2 cellular contexts compared by ENCODE assay signal in the genomic region with DNA sequence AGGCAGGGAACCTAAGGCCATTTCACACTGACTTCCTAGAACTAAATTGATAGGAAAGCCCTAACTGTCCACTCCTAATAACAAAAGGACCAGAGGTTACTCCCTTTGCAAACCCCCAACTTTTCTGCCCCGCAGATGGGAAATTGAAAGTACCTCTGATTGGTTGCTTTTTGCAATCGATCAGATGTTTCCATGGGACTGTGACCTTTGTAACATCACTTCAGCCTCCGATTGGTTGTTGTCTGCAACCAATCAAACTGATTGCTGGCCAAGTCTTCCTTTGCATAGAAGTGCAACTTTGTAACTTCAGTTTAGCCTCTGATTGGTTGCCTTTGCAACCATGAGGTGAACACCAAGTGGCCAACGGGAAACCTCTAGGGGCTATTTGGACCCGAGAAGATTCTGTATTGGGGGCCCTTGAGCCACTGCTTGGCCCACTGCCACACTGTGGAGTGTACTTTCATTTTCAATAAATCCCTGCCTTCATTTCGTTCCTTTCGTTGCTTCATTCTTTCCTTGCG.
TF ChIP-seq lines count a peak whose summit lies in the region.

No MANE protein-coding gene starts in this region.

TF ChIP-seq in HCT116, 20 proteins besides CTCF, POLR2A, EP300 and RAD21:
- TF ChIP-seq, protein P1, sequence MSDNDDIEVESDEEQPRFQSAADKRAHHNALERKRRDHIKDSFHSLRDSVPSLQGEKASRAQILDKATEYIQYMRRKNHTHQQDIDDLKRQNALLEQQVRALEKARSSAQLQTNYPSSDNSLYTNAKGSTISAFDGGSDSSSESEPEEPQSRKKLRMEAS (IDR thresholded peaks at IDR 0.05): no peak
- TF ChIP-seq POLR2AphosphoS5 (IDR thresholded peaks at IDR 0.05; ENCODE audit: low read depth, low read length): peak; percentile 65

TF ChIP-seq in HepG2, 621 proteins besides CTCF, POLR2A, EP300 and RAD21 (continues in another document):
- TF ChIP-seq ZC3H13 (CRISPR knock-in tag; IDR thresholded peaks at IDR 0.05) (no peak), NFE2L1 (CRISPR knock-in tag; IDR thresholded peaks at IDR 0.05; ENCODE audit: borderline replicate concordance) (no peak), NR2F6 (IDR thresholded peaks at IDR 0.05) (peak; percentile 64), NR2F6 (CRISPR knock-in tag; IDR thresholded peaks at IDR 0.05) (peak; percentile 54; the same call in 1 of the 2 replicates), ZNF605 (CRISPR knock-in tag; IDR thresholded peaks at IDR 0.05) (peak; percentile 45; the same call in 1 of the 2 replicates), SOX6 (IDR thresholded peaks at IDR 0.05) (no peak), SOX6 (CRISPR knock-in tag; IDR thresholded peaks at IDR 0.05) (peak; percentile 9; the same call in 1 of the 2 replicates), RXRB (CRISPR knock-in tag; IDR thresholded peaks at IDR 0.05; ENCODE audit: borderline replicate concordance) (peak; percentile 40; the same call in 1 of the 2 replicates), ZBTB3 (CRISPR knock-in tag; IDR thresholded peaks at IDR 0.05; ENCODE audit: borderline replicate concordance, low read depth) (0 out of 2 replicates have a peak, but pooled peaks have one; percentile 42), NFIC (IDR thresholded peaks at IDR 0.05; ENCODE audit: low read length) (0 out of 2 replicates have a peak, but pooled peaks have one; percentile 44), DMAP1 (CRISPR knock-in tag; IDR thresholded peaks at IDR 0.05) (0 out of 2 replicates have a peak, but pooled peaks have one; percentile 5), RFX3 (CRISPR knock-in tag; IDR thresholded peaks at IDR 0.05) (peak; percentile 77), ZSCAN25 (CRISPR knock-in tag; IDR thresholded peaks at IDR 0.05) (no peak; the same call in 1 of the 2 replicates), ZNF772 (CRISPR knock-in tag; IDR thresholded peaks at IDR 0.05) (0 out of 2 replicates have a peak, but pooled peaks have one; percentile 55), NFE2L2 (IDR thresholded peaks at IDR 0.05; ENCODE audit: low read length) (no peak), FOXK1 (CRISPR knock-in tag; IDR thresholded peaks at IDR 0.05; ENCODE audit: borderline replicate concordance, low read depth) (peak; percentile 65; the same call in 1 of the 2 replicates), SOX5 (CRISPR knock-in tag; IDR thresholded peaks at IDR 0.05; ENCODE audit: borderline replicate concordance) (0 out of 2 replicates have a peak, but pooled peaks have one; percentile 11), PHF21A (CRISPR knock-in tag; IDR thresholded peaks at IDR 0.05) (peak; percentile 96), SAP130 (CRISPR knock-in tag; IDR thresholded peaks at IDR 0.05; ENCODE audit: low read depth) (peak; percentile 79), HNF4A (CRISPR knock-in tag; IDR thresholded peaks at IDR 0.05) (peak; percentile 74), ZFP1 (CRISPR knock-in tag; IDR thresholded peaks at IDR 0.05) (0 out of 2 replicates have a peak, but pooled peaks have one; percentile 6), HNF4G (IDR thresholded peaks at IDR 0.05; ENCODE audit: borderline replicate concordance, low read depth, low read length) (peak; percentile 87), HNF4G (CRISPR knock-in tag; IDR thresholded peaks at IDR 0.05; ENCODE audit: borderline replicate concordance, low read depth) (peak; percentile 67; the same call in 1 of the 2 replicates), TAF1 (CRISPR knock-in tag; IDR thresholded peaks at IDR 0.05) (peak; percentile 46; the same call in 1 of the 2 replicates), ATRX (CRISPR knock-in tag; IDR thresholded peaks at IDR 0.05; ENCODE audit: borderline replicate concordance) (no peak), MAZ (IDR thresholded peaks at IDR 0.05; ENCODE audit: borderline replicate concordance, low read depth, low read length) (no peak), MAZ (CRISPR knock-in tag; IDR thresholded peaks at IDR 0.05; ENCODE audit: low read depth) (peak; percentile 44; the same call in 1 of the 2 replicates), POLR2AphosphoS5 (IDR thresholded peaks at IDR 0.05; ENCODE audit: low read depth, low read length) (peak; percentile 80), SP2 (CRISPR knock-in tag; IDR thresholded peaks at IDR 0.05) (peak; percentile 55; the same call in 1 of the 2 replicates), ZMYM4 (CRISPR knock-in tag; IDR thresholded peaks at IDR 0.05) (peak; percentile 49; the same call in 1 of the 2 replicates), ZFY (CRISPR knock-in tag; IDR thresholded peaks at IDR 0.05) (peak; percentile 28; the same call in 1 of the 2 replicates), NCOR1 (IDR thresholded peaks at IDR 0.05; ENCODE audit: borderline replicate concordance, low read length) (peak; percentile 76; the same call in 1 of the 2 replicates), NCOA1 (CRISPR knock-in tag; IDR thresholded peaks at IDR 0.05) (no peak)
- TF ChIP-seq, protein P2, sequence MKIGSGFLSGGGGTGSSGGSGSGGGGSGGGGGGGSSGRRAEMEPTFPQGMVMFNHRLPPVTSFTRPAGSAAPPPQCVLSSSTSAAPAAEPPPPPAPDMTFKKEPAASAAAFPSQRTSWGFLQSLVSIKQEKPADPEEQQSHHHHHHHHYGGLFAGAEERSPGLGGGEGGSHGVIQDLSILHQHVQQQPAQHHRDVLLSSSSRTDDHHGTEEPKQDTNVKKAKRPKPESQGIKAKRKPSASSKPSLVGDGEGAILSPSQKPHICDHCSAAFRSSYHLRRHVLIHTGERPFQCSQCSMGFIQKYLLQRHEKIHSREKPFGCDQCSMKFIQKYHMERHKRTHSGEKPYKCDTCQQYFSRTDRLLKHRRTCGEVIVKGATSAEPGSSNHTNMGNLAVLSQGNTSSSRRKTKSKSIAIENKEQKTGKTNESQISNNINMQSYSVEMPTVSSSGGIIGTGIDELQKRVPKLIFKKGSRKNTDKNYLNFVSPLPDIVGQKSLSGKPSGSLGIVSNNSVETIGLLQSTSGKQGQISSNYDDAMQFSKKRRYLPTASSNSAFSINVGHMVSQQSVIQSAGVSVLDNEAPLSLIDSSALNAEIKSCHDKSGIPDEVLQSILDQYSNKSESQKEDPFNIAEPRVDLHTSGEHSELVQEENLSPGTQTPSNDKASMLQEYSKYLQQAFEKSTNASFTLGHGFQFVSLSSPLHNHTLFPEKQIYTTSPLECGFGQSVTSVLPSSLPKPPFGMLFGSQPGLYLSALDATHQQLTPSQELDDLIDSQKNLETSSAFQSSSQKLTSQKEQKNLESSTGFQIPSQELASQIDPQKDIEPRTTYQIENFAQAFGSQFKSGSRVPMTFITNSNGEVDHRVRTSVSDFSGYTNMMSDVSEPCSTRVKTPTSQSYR (CRISPR knock-in tag; IDR thresholded peaks at IDR 0.05; ENCODE audit: borderline replicate concordance): peak; percentile 36; the same call in 1 of the 2 replicates
- TF ChIP-seq, protein P3, sequence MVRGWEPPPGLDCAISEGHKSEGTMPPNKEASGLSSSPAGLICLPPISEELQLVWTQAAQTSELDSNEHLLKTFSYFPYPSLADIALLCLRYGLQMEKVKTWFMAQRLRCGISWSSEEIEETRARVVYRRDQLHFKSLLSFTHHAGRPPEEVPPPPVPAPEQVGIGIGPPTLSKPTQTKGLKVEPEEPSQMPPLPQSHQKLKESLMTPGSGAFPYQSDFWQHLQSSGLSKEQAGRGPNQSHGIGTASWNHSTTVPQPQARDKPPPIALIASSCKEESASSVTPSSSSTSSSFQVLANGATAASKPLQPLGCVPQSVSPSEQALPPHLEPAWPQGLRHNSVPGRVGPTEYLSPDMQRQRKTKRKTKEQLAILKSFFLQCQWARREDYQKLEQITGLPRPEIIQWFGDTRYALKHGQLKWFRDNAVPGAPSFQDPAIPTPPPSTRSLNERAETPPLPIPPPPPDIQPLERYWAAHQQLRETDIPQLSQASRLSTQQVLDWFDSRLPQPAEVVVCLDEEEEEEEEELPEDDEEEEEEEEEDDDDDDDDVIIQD (CRISPR knock-in tag; IDR thresholded peaks at IDR 0.05; ENCODE audit: low read depth): 0 out of 2 replicates have a peak, but pooled peaks have one; percentile 30
- TF ChIP-seq, protein P4, sequence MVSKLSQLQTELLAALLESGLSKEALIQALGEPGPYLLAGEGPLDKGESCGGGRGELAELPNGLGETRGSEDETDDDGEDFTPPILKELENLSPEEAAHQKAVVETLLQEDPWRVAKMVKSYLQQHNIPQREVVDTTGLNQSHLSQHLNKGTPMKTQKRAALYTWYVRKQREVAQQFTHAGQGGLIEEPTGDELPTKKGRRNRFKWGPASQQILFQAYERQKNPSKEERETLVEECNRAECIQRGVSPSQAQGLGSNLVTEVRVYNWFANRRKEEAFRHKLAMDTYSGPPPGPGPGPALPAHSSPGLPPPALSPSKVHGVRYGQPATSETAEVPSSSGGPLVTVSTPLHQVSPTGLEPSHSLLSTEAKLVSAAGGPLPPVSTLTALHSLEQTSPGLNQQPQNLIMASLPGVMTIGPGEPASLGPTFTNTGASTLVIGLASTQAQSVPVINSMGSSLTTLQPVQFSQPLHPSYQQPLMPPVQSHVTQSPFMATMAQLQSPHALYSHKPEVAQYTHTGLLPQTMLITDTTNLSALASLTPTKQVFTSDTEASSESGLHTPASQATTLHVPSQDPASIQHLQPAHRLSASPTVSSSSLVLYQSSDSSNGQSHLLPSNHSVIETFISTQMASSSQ (IDR thresholded peaks at IDR 0.05; ENCODE audit: low read depth): no peak
- TF ChIP-seq, protein P4 (CRISPR knock-in tag; IDR thresholded peaks at IDR 0.05; ENCODE audit: borderline replicate concordance): no peak; the same call in 1 of the 2 replicates
- TF ChIP-seq, protein P5, sequence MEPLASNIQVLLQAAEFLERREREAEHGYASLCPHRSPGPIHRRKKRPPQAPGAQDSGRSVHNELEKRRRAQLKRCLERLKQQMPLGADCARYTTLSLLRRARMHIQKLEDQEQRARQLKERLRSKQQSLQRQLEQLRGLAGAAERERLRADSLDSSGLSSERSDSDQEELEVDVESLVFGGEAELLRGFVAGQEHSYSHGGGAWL (CRISPR knock-in tag; IDR thresholded peaks at IDR 0.05): no peak
- TF ChIP-seq, protein P6, sequence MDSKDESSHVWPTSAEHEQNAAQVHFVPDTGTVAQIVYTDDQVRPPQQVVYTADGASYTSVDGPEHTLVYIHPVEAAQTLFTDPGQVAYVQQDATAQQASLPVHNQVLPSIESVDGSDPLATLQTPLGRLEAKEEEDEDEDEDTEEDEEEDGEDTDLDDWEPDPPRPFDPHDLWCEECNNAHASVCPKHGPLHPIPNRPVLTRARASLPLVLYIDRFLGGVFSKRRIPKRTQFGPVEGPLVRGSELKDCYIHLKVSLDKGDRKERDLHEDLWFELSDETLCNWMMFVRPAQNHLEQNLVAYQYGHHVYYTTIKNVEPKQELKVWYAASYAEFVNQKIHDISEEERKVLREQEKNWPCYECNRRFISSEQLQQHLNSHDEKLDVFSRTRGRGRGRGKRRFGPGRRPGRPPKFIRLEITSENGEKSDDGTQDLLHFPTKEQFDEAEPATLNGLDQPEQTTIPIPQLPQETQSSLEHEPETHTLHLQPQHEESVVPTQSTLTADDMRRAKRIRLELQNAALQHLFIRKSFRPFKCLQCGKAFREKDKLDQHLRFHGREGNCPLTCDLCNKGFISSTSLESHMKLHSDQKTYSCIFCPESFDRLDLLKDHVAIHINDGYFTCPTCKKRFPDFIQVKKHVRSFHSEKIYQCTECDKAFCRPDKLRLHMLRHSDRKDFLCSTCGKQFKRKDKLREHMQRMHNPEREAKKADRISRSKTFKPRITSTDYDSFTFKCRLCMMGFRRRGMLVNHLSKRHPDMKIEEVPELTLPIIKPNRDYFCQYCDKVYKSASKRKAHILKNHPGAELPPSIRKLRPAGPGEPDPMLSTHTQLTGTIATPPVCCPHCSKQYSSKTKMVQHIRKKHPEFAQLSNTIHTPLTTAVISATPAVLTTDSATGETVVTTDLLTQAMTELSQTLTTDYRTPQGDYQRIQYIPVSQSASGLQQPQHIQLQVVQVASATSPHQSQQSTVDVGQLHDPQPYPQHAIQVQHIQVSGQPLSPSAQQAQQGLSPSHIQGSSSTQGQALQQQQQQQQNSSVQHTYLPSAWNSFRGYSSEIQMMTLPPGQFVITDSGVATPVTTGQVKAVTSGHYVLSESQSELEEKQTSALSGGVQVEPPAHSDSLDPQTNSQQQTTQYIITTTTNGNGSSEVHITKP (CRISPR knock-in tag; IDR thresholded peaks at IDR 0.05; ENCODE audit: low read depth): 0 out of 2 replicates have a peak, but pooled peaks have one; percentile 37
- TF ChIP-seq, protein P7, sequence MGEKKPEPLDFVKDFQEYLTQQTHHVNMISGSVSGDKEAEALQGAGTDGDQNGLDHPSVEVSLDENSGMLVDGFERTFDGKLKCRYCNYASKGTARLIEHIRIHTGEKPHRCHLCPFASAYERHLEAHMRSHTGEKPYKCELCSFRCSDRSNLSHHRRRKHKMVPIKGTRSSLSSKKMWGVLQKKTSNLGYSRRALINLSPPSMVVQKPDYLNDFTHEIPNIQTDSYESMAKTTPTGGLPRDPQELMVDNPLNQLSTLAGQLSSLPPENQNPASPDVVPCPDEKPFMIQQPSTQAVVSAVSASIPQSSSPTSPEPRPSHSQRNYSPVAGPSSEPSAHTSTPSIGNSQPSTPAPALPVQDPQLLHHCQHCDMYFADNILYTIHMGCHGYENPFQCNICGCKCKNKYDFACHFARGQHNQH (CRISPR knock-in tag; IDR thresholded peaks at IDR 0.05): 0 out of 2 replicates have a peak, but pooled peaks have one; percentile 50
- TF ChIP-seq, protein P8, sequence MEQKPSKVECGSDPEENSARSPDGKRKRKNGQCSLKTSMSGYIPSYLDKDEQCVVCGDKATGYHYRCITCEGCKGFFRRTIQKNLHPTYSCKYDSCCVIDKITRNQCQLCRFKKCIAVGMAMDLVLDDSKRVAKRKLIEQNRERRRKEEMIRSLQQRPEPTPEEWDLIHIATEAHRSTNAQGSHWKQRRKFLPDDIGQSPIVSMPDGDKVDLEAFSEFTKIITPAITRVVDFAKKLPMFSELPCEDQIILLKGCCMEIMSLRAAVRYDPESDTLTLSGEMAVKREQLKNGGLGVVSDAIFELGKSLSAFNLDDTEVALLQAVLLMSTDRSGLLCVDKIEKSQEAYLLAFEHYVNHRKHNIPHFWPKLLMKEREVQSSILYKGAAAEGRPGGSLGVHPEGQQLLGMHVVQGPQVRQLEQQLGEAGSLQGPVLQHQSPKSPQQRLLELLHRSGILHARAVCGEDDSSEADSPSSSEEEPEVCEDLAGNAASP (CRISPR knock-in tag; IDR thresholded peaks at IDR 0.05; ENCODE audit: borderline replicate concordance): no peak
